ENCODE assay signal across 19 cellular contexts in genomic region chr2:149653831-149654445, GRCh38.
DNase-seq lines count a peak whose midpoint lies in the region; ATAC-seq and TF ChIP-seq lines count a peak whose summit lies in the region.
"Had no signal": no experiment of that assay in that cellular context is flagged by ENCODE, and none has a peak within 500 bp of the region (broad histone marks: within the 10 kb centered on the region; RNA-seq: fewer than 3 reads in every experiment).

No MANE protein-coding gene starts in this region.

- no peaks in the 10 kb centered on the region for H3K36me3 Mint-ChIP-seq in neural progenitor cell
- H3K36me3 Mint-ChIP-seq: CD4-positive, alpha-beta memory T cell had no signal

- H3K27ac ChIP-seq in mesenchymal stem cell (ENCODE audit: low read length, poor library complexity, severe bottlenecking): no peak overlapping the region
- no peak overlapping the region for H3K27ac ChIP-seq in neural progenitor cell

- H3K36me3 ChIP-seq in mesenchymal stem cell (ENCODE audit: control insufficient read depth in 1 of 2, insufficient read depth in 2 of 2, low read depth in 1 of 2, low read length in 2 of 2): no peaks in the 10 kb centered on the region
- H3K36me3 ChIP-seq in neural progenitor cell: no peaks in the 10 kb centered on the region

- peak overlapping the region; percentile 56 for H2AK5ac ChIP-seq in mesenchymal stem cell (ENCODE audit: low read length, severe bottlenecking)

- H4K8ac ChIP-seq in mesenchymal stem cell (ENCODE audit: low read length): no peak overlapping the region

- 87% methylated on average over 3 of the region's 3 CpGs for WGBS in mesenchymal stem cell

- peak overlapping the region; percentile 88 for H4K91ac ChIP-seq in mesenchymal stem cell (ENCODE audit: low read length)

- no peak overlapping the region for H2AFZ ChIP-seq in mesenchymal stem cell (ENCODE audit: low read depth, low read length)
- no peak overlapping the region for H2AFZ ChIP-seq in neural progenitor cell (replicated peaks)

- no peak overlapping the region for H3K14ac ChIP-seq in mesenchymal stem cell (ENCODE audit: low read length in 2 of 2)

- H2BK5ac ChIP-seq in mesenchymal stem cell (ENCODE audit: low read depth, low read length, poor library complexity, severe bottlenecking): no peak overlapping the region

- TF ChIP-seq CTCF in neural progenitor cell (IDR thresholded peaks at IDR 0.05): no peak

- no peak overlapping the region for H3K4me3 Mint-ChIP-seq in neural progenitor cell
- H3K4me3 Mint-ChIP-seq: CD4-positive, alpha-beta memory T cell had no signal

- no peaks in the 10 kb centered on the region for H3K9me3 Mint-ChIP-seq in neural progenitor cell

- H3K18ac ChIP-seq in mesenchymal stem cell (ENCODE audit: low read depth in 1 of 2, low read length in 2 of 2): peak overlapping the region; percentile 16 to 84

- H3K9ac ChIP-seq in mesenchymal stem cell (ENCODE audit: low read length) (no peak overlapping the region), neural progenitor cell (no peak overlapping the region)

- H3K27me3 ChIP-seq in mesenchymal stem cell (ENCODE audit: control insufficient read depth in 1 of 2, insufficient read depth in 1 of 2, low read length in 2 of 2) (no peaks in the 10 kb centered on the region), neural progenitor cell (no peaks in the 10 kb centered on the region)

- DNase-seq in NCI-H226: peak; percentile 81
- DNase-seq in iPS DF 4.7 (ENCODE audit: extremely low read depth, low spot score): peak; percentile 2
- DNase-seq in mesenchymal stem cell: no peak
- no peak for DNase-seq in KG1 (lab: John Stamatoyannopoulos, UW)
- DNase-seq in neural progenitor cell (ENCODE audit: low spot score): no peak
- DNase-seq in glomerular visceral epithelial cell (ENCODE audit: extremely low spot score): no peak
- DNase-seq: C1 segment of cervical spinal cord; CD4-positive, alpha-beta memory T cell; COR-L47; GF-D8; Kasumi-1; NCI-H1105; NCI-H1436 treated with DMSO at 0.1 percent for 48 hours; NCI-H187 treated with DMSO at 0.1 percent for 48 hours; NCI-H2171 treated with DMSO at 0.1 percent for 48 hours; NCI-H446 treated with DMSO at 0.1 percent for 48 hours; NCI-H526 treated with DMSO at 0.1 percent for 48 hours; SHP77 treated with DMSO at 0.1 percent for 48 hours had no signal

- H2BK12ac ChIP-seq in mesenchymal stem cell (ENCODE audit: low read length in 2 of 2): peak overlapping the region; percentile 59 to 89

- H3K4me1 ChIP-seq in mesenchymal stem cell (ENCODE audit: control insufficient read depth, insufficient read depth, low read depth, low read length) (peaks cover 6% of the 10 kb centered on the region), neural progenitor cell (no peaks in the 10 kb centered on the region)

- H4K20me1 ChIP-seq in neural progenitor cell (ENCODE audit: low read depth): no peaks in the 10 kb centered on the region

- H3K79me2 ChIP-seq in neural progenitor cell (ENCODE audit: low read depth): no peaks in the 10 kb centered on the region

- ATAC-seq in HG02763 (IDR thresholded peaks at IDR 0.05; ENCODE audit: unreplicated experiment): no peak

- H2BK120ac ChIP-seq in mesenchymal stem cell (ENCODE audit: low read depth, low read length): peak overlapping the region; percentile 65

- H3F3A ChIP-seq in neural progenitor cell (ENCODE audit: low read depth): no peaks in the 10 kb centered on the region

- H3K4me3 ChIP-seq in mesenchymal stem cell (ENCODE audit: insufficient read depth in 1 of 2, low read depth in 1 of 2, low read length in 2 of 2) (no peak overlapping the region), neural progenitor cell (no peak overlapping the region)

- no peak overlapping the region for H2BK15ac ChIP-seq in mesenchymal stem cell (ENCODE audit: low read depth, poor library complexity, severe bottlenecking)

- no peaks in the 10 kb centered on the region for H3K9me3 ChIP-seq in mesenchymal stem cell (ENCODE audit: control insufficient read depth, low read length)
- H3K9me3 ChIP-seq in neural progenitor cell (ENCODE audit: low read depth): no peaks in the 10 kb centered on the region

- no peaks in the 10 kb centered on the region for H3K4me1 Mint-ChIP-seq in neural progenitor cell
- H3K4me1 Mint-ChIP-seq: CD4-positive, alpha-beta memory T cell had no signal

- no peak overlapping the region for H3K23ac ChIP-seq in mesenchymal stem cell (ENCODE audit: low read length in 2 of 2)

- no peak overlapping the region for H3K27ac Mint-ChIP-seq in neural progenitor cell
- H3K27ac Mint-ChIP-seq: CD4-positive, alpha-beta memory T cell had no signal

- H3K27me3 Mint-ChIP-seq in neural progenitor cell (ENCODE audit: insufficient read depth, low read depth): no peaks in the 10 kb centered on the region

- no peak overlapping the region for H3K4me2 ChIP-seq in mesenchymal stem cell (ENCODE audit: low read length, poor library complexity, severe bottlenecking)
- H3K4me2 ChIP-seq in neural progenitor cell: no peak overlapping the region

- H3K79me1 ChIP-seq in mesenchymal stem cell (replicated peaks; ENCODE audit: low read length, poor library complexity, severe bottlenecking): no peaks in the 10 kb centered on the region

- peak overlapping the region; percentile 32 to 35 for H3K4ac ChIP-seq in mesenchymal stem cell (ENCODE audit: low read depth in 1 of 2, low read length in 2 of 2)

Comparison
In these comparisons a context has a peak if more than half of its experiments do, and no peak if none do; other contexts are left out.
1. DNase-seq: peak in NCI-H226 (single experiment) and iPS DF 4.7 (single experiment); none in mesenchymal stem cell (single experiment), KG1 (single experiment), neural progenitor cell (single experiment) and glomerular visceral epithelial cell (single experiment).